8 cellular contexts compared by ENCODE assay signal in genomic region chr17:78925662-78926555, GRCh38. TPM values are rescaled to one million over a fixed set of nuclear protein-coding genes. Genes with fewer than 3 reads are reported as not detected.
DNase-seq lines count a peak whose midpoint lies in the region; ATAC-seq, FAIRE-seq and TF ChIP-seq lines count a peak whose summit lies in the region.

No MANE protein-coding gene starts in this region.

- H3K36me3 ChIP-seq in PC-9 (ENCODE audit: low read depth) (no peaks in the 10 kb centered on the region), endothelial cell of umbilical vein (ENCODE audit: control insufficient read depth in 2 of 2, extremely low read depth in 1 of 2, insufficient read depth in 2 of 2, low read length in 2 of 2) (no peaks in the 10 kb centered on the region)

- ATAC-seq in HG03432 (IDR thresholded peaks at IDR 0.05; ENCODE audit: unreplicated experiment): no peak
- ATAC-seq in HG03135 (IDR thresholded peaks at IDR 0.05; ENCODE audit: unreplicated experiment): no peak

- H3K4me1 ChIP-seq in PC-9 (replicated peaks; ENCODE audit: insufficient read depth) (no peaks in the 10 kb centered on the region), endothelial cell of umbilical vein (ENCODE audit: control insufficient read depth, extremely low read depth, insufficient read depth, low read length) (peaks cover 13% of the 10 kb centered on the region)

- H3K79me2 ChIP-seq in PC-9 (ENCODE audit: low read depth) (peaks cover 24% of the 10 kb centered on the region), endothelial cell of umbilical vein (ENCODE audit: control insufficient read depth, insufficient read depth, low read length) (peaks cover 36% of the 10 kb centered on the region)

- H3K9me2 ChIP-seq in PC-9 (ENCODE audit: insufficient read depth): no peaks in the 10 kb centered on the region

- H3K4me2 ChIP-seq in PC-9 (peak overlapping the region; percentile 73), endothelial cell of umbilical vein (ENCODE audit: insufficient read depth, low read length) (peak overlapping the region; percentile 59)

- no peak overlapping the region for H3K27ac ChIP-seq in PC-9
- H3K27ac ChIP-seq in endothelial cell of umbilical vein (ENCODE audit: insufficient read depth, low read depth, low read length): peak overlapping the region; percentile 64

- intact Hi-C loops in PC-9 (cut with micrococcal nuclease; ENCODE audit: unreplicated experiment): no loop called here
- intact Hi-C loops in endothelial cell of umbilical vein (cut with micrococcal nuclease): loop anchor here (1.0 to 2.0 kb wide), 4 partner anchors 8 to 63 kb away; no protein-coding TSS in a partner anchor

- H3K27me3 ChIP-seq in PC-9 (ENCODE audit: insufficient read depth, low read depth) (no peaks in the 10 kb centered on the region), endothelial cell of umbilical vein (ENCODE audit: control insufficient read depth in 2 of 2, insufficient read depth in 2 of 2, low read length in 2 of 2) (no peaks in the 10 kb centered on the region)

- BruUV-seq in PC-9 (replicated peaks; lab: Mats Ljungman, UMichigan) (TSS peak; percentile 59), endothelial cell of umbilical vein (replicated peaks; lab: Mats Ljungman, UMichigan) (TSS peak; percentile 82)

- H3K9me3 ChIP-seq in PC-9 (ENCODE audit: insufficient read depth, low read depth): no peaks in the 10 kb centered on the region
- H3K9me3 ChIP-seq in endothelial cell of umbilical vein (replicated peaks; ENCODE audit: control insufficient read depth, insufficient read depth, low read length): no peaks in the 10 kb centered on the region

- CTCF ChIA-PET in PC-9 (lab: Charles Lee): no interaction called here
- CTCF ChIA-PET in endothelial cell of umbilical vein (lab: Charles Lee): interaction anchor here (1.1 to 1.6 kb wide), 4 partner anchors 41 to 60 kb away, joined by 3 to 5 read pairs (median 4); no protein-coding TSS in a partner anchor

- peak; percentile 85 for FAIRE-seq in endothelial cell of umbilical vein (lab: Jason Lieb, UNC)

- peak overlapping the region; percentile 59 for H3K9ac ChIP-seq in endothelial cell of umbilical vein (replicated peaks; ENCODE audit: extremely low read depth, insufficient read depth, low read length)

- peak; percentile 92 for DNase-seq in EL
- DNase-seq in PC-9: no peak
- peak; percentile 85 for DNase-seq in endothelial cell of umbilical vein (ENCODE audit: low read depth, low spot score)
- DNase-seq in mucosa of gallbladder (ENCODE audit: low spot score): peak; percentile 83
- peak; percentile 81 for DNase-seq in ureter (ENCODE audit: low spot score)
- no peak for DNase-seq in NCI-H446 (lab: John Stamatoyannopoulos, UW)

- TF ChIP-seq CTCF in PC-9 (conservative IDR thresholded peaks at IDR 0.05): no peak
- TF ChIP-seq CTCF in endothelial cell of umbilical vein (IDR thresholded peaks at IDR 0.05; ENCODE audit: extremely low read depth in 1 of 2, insufficient read depth in 1 of 2, low read depth in 1 of 2, low read length in 2 of 2): no peak

- no peaks in the 10 kb centered on the region for H4K20me1 ChIP-seq in PC-9 (ENCODE audit: insufficient read depth)
- H4K20me1 ChIP-seq in endothelial cell of umbilical vein (replicated peaks; ENCODE audit: control insufficient read depth, extremely low read depth, insufficient read depth, low read length): peaks cover 5% of the 10 kb centered on the region

- H2AFZ ChIP-seq in PC-9 (0 out of 2 replicates have a peak overlapping the region, but pooled peaks have one; percentile 62), endothelial cell of umbilical vein (ENCODE audit: low read depth, low read length) (peak overlapping the region; percentile 62)

- H3F3A ChIP-seq in PC-9 (ENCODE audit: insufficient read depth, low read depth): no peaks in the 10 kb centered on the region

- H3K4me3 ChIP-seq in PC-9: peak overlapping the region; percentile 50; the same call in 1 of the 2 replicates
- H3K4me3 ChIP-seq in endothelial cell of umbilical vein (replicated peaks in 1 of 3; ENCODE audit: insufficient read depth in 1 of 3, low read depth in 1 of 3, low read length in 3 of 3): peak overlapping the region in 2 of 3 experiments; percentile 17 to 78

- POLR2A ChIA-PET in PC-9 (lab: Charles Lee; ENCODE audit: unreplicated experiment): interaction anchor here (0.6 kb wide), 1 partner anchor 43 kb away, joined by 4 read pairs; no protein-coding TSS in a partner anchor
- POLR2A ChIA-PET in endothelial cell of umbilical vein (lab: Charles Lee): no interaction called here

- dilution Hi-C loops in endothelial cell of umbilical vein (cut with MboI; ENCODE audit: extremely low pct_ligation_motif_present, low sequenced_read_pairs): no loop called here

- H3K9me1 ChIP-seq in endothelial cell of umbilical vein (replicated peaks; ENCODE audit: control insufficient read depth, extremely low read depth, insufficient read depth, low read length): no peaks in the 10 kb centered on the region

- TF ChIP-seq POLR2A in endothelial cell of umbilical vein (IDR thresholded peaks at IDR 0.05; ENCODE audit: low read depth, low read length): no peak

TF ChIP-seq in endothelial cell of umbilical vein, 7 proteins besides CTCF, POLR2A, EP300 and RAD21:
- TF ChIP-seq JUN (IDR thresholded peaks at IDR 0.05; ENCODE audit: borderline replicate concordance, insufficient read depth, insufficient read length, low read depth) (no peak), MYC (IDR thresholded peaks at IDR 0.05; ENCODE audit: low read depth, low read length) (no peak), EZH2 (IDR thresholded peaks at IDR 0.05; ENCODE audit: borderline replicate concordance, low read depth, low read length, severe bottlenecking) (no peak), POLR2AphosphoS5 (IDR thresholded peaks at IDR 0.05; ENCODE audit: insufficient read depth, low read depth, low read length) (no peak), GATA2 (IDR thresholded peaks at IDR 0.05; ENCODE audit: insufficient read depth, insufficient read length, low read depth, low read length) (no peak), MAX (IDR thresholded peaks at IDR 0.05; ENCODE audit: insufficient read depth, insufficient read length) (no peak), FOS (IDR thresholded peaks at IDR 0.05; ENCODE audit: borderline replicate concordance, insufficient read depth, low read length) (no peak)

RNA-seq across cellular contexts. Expression of gene TIMP2, which starts 0.7 kb away (rescaled TPM):
- total RNA-seq in PC-9 (2021): 90.5 and 114 TPM in 2 replicates
- 280 and 318 TPM in 2 replicates for total RNA-seq in endothelial cell of umbilical vein
- 115 and 138 TPM in 2 replicates for polyA plus RNA-seq in endothelial cell of umbilical vein
- 179 and 210 TPM in 2 replicates for polyA plus RNA-seq in endothelial cell of umbilical vein (2011; cell fraction: cytosol; rRNA removed)
- 89.1 and 95.1 TPM in 2 replicates for polyA plus RNA-seq in endothelial cell of umbilical vein (2011; cell fraction: nucleus; rRNA removed)
- polyA plus RNA-seq in endothelial cell of umbilical vein (2012): 330 and 543 TPM in 2 replicates
- polyA minus RNA-seq in endothelial cell of umbilical vein: 124 and 137 TPM in 2 replicates
- polyA minus RNA-seq in endothelial cell of umbilical vein (2011; cell fraction: cytosol; rRNA and poly(A)+ RNA removed): 27.8 TPM
- 35.3 and 36.4 TPM in 2 replicates for polyA minus RNA-seq in endothelial cell of umbilical vein (2011; cell fraction: nucleus; rRNA and poly(A)+ RNA removed)
- total RNA-seq in mucosa of gallbladder: 377 TPM
- 118 TPM for total RNA-seq in ureter

RNA-seq across cellular contexts. Expression of gene CEP295NL, which starts 22.9 kb away (rescaled TPM):
- total RNA-seq in PC-9 (2021) (3.5 and 3.6 TPM in 2 replicates), endothelial cell of umbilical vein (3.6 and 8.3 TPM in 2 replicates), mucosa of gallbladder (5.2 TPM), ureter (5.2 TPM)
- 0.10 and 0.13 TPM in 2 replicates for polyA plus RNA-seq in endothelial cell of umbilical vein
- 0.04 and 0.06 TPM in 2 replicates for polyA plus RNA-seq in endothelial cell of umbilical vein (2011; cell fraction: cytosol; rRNA removed)
- polyA plus RNA-seq in endothelial cell of umbilical vein (2011; cell fraction: nucleus; rRNA removed): 2.2 and 2.6 TPM in 2 replicates
- polyA plus RNA-seq in endothelial cell of umbilical vein (2012): 0.38 and 0.40 TPM in 2 replicates
- 2.8 and 4.8 TPM in 2 replicates for polyA minus RNA-seq in endothelial cell of umbilical vein
- not detected for polyA minus RNA-seq in endothelial cell of umbilical vein (2011; cell fraction: cytosol; rRNA and poly(A)+ RNA removed)
- 5.3 and 16.9 TPM in 2 replicates for polyA minus RNA-seq in endothelial cell of umbilical vein (2011; cell fraction: nucleus; rRNA and poly(A)+ RNA removed)

RNA-seq across cellular contexts. Expression of gene LGALS3BP, which starts 53.8 kb away (rescaled TPM):
- 507 and 685 TPM in 2 replicates for total RNA-seq in PC-9 (2021)
- total RNA-seq in endothelial cell of umbilical vein: 0.76 and 1.3 TPM in 2 replicates
- polyA plus RNA-seq in endothelial cell of umbilical vein: 0.77 and 1.3 TPM in 2 replicates
- 0.41 and 0.48 TPM in 2 replicates for polyA plus RNA-seq in endothelial cell of umbilical vein (2011; cell fraction: cytosol; rRNA removed)
- 2.1 and 2.2 TPM in 2 replicates for polyA plus RNA-seq in endothelial cell of umbilical vein (2011; cell fraction: nucleus; rRNA removed)
- polyA plus RNA-seq in endothelial cell of umbilical vein (2012): 0.83 and 1.7 TPM in 2 replicates
- 0.28 and 1.6 TPM in 2 replicates for polyA minus RNA-seq in endothelial cell of umbilical vein
- 171 TPM for polyA minus RNA-seq in endothelial cell of umbilical vein (2011; cell fraction: cytosol; rRNA and poly(A)+ RNA removed)
- polyA minus RNA-seq in endothelial cell of umbilical vein (2011; cell fraction: nucleus; rRNA and poly(A)+ RNA removed): 0.19 and 1.2 TPM in 2 replicates
- total RNA-seq in mucosa of gallbladder: 761 TPM
- 393 TPM for total RNA-seq in ureter

Comparison
In these comparisons a context has a peak if more than half of its experiments do, and no peak if none do; other contexts are left out.
1. DNase-seq: peak in EL (single experiment), endothelial cell of umbilical vein (single experiment), mucosa of gallbladder (single experiment) and ureter (single experiment); none in PC-9 (0 of 2) and NCI-H446 (0 of 2).
2. RNA of gene LGALS3BP, which starts 53.8 kb away (total RNA-seq): 761 TPM in mucosa of gallbladder (single experiment), 507 to 685 TPM in PC-9 and 393 TPM in ureter (single experiment); 0.76 to 1.3 TPM in endothelial cell of umbilical vein; every median in the first group is over 100 times any median in the second.